In the genomic region with DNA sequence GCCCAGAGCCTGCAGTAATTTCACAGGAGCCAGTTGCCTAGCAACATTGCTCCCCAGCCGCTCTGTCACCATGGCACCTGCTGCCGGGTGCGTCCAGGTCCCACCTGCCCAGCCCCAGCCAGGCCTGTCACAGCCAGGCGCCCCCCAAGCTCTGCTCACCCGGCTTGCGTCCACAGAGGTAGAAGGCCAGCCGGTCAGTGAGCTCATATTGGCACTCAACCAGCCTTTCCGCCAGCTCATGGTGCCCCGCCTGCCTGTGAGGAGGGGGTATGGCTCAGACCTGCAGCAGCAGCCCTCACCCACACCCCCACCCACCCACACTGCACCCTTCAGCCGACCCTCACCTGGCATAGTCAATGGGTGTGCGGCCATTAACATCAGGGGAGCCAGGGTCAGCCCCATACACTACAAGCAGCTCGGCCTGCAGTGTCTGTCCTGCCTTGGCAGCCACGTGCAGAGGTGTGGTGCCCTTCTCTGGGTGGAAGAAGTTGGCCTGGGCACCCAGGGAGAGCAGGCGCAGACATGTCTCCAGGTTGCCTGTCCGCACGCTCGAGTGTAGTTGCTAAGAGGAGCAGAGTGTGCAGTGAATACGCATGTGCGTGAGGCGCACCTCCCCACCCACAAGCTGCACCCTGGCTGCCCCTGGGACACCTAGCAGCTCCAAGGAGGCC, we compare ENCODE assay signal across 16 cellular contexts. TPM values are rescaled to one million over a fixed set of nuclear protein-coding genes. Genes with fewer than 3 reads are reported as not detected.
DNase-seq lines count a peak whose midpoint lies in the region; ATAC-seq, FAIRE-seq and TF ChIP-seq lines count a peak whose summit lies in the region.
"Had no signal": no experiment of that assay in that cellular context is flagged by ENCODE, and none has a peak within 500 bp of the region (broad histone marks: within the 10 kb centered on the region; RNA-seq: fewer than 3 reads in every experiment).

No MANE protein-coding gene starts in this region.

- no peak for ATAC-seq in GM21576 (IDR thresholded peaks at IDR 0.05; ENCODE audit: unreplicated experiment)
- ATAC-seq: stimulated activated naive CD8-positive, alpha-beta T cell treated with anti-CD3 and anti-CD28 coated beads, Interleukin-15, amount 100 ng/mL, for 72 hours had no signal

- H3K36me3 ChIP-seq in HEK293 (ENCODE audit: control insufficient read depth in 2 of 2, insufficient read depth in 1 of 2, low read length in 2 of 2) (peaks cover 11 to 83% of the 10 kb centered on the region in 2 experiments; a peak in 2 of 3 replicates), kidney (ENCODE audit: control insufficient read depth in 1 of 2, insufficient read depth in 2 of 2, low read length in 2 of 2) (peaks cover 8 to 15% of the 10 kb centered on the region in 2 donors)

- CTCF ChIA-PET in HEK293 (lab: Yijun Ruan, JAX) = interaction anchor here (0.6 to 5.9 kb wide), 13 partner anchors 11 to 1307 kb away, joined by 3 to 74 read pairs (median 5); a partner anchor contains a TSS

- TF ChIP-seq CTCF in HEK293 (tag by site-specific recombination; IDR thresholded peaks at IDR 0.05) = no peak
- no peak for TF ChIP-seq CTCF in kidney (IDR thresholded peaks at IDR 0.05; ENCODE audit: borderline replicate concordance, extremely low read depth, insufficient read depth)

- H3K4me1 ChIP-seq in HEK293 (ENCODE audit: control insufficient read depth, insufficient read depth, low read length) = no peaks in the 10 kb centered on the region
- H3K4me1 ChIP-seq in kidney (ENCODE audit: control insufficient read depth in 1 of 2, insufficient read depth in 1 of 2, low read depth in 1 of 2, low read length in 2 of 2) = peaks cover 5 to 14% of the 10 kb centered on the region in 2 donors
- H3K4me1 ChIP-seq: parathyroid adenoma had no signal

- H3K4me3 ChIP-seq in HEK293 (ENCODE audit: low read depth, low read length) (no peak overlapping the region), kidney (ENCODE audit: low read length in 2 of 2) (no peak overlapping the region)

- H3K27ac ChIP-seq in HEK293 (ENCODE audit: extremely low read depth, low read depth, low read length) = no peak overlapping the region
- no peak overlapping the region for H3K27ac ChIP-seq in kidney (ENCODE audit: low read depth in 2 of 2, low read length in 2 of 2)
- H3K27ac ChIP-seq: parathyroid adenoma had no signal

- no peak overlapping the region for H3K9ac ChIP-seq in kidney (ENCODE audit: low read length in 2 of 2)
- H3K9ac ChIP-seq: parathyroid adenoma had no signal

- intact Hi-C loops in kidney (cut with DNase I) = no loop called here

- DNase-seq in NCI-H2171 (lab: John Stamatoyannopoulos, UW) (peak; percentile 64), kidney (peak; percentile 73), GM03348 (ENCODE audit: low spot score) (no peak), retina (no peak)
- DNase-seq: activated CD8-positive, alpha-beta memory T cell treated with anti-CD3 and anti-CD28 coated beads, Interleukin-2, amount 50 U/mL, for 48 hours; Calu3; KBM-7; mesenchymal stem cell; NCI-H226; stimulated activated CD4-positive, alpha-beta T cell treated with anti-CD3 and anti-CD28 coated beads, Interleukin-4, amount 100 ng/mL, for 24 hours had no signal

- FAIRE-seq in kidney (lab: Jason Lieb, UNC) = no peak
- FAIRE-seq: RCC 7860, TTC549 had no signal

- H3K9me3 ChIP-seq in HEK293 (ENCODE audit: control insufficient read depth, insufficient read depth, low read depth, low read length) = no peaks in the 10 kb centered on the region
- no peaks in the 10 kb centered on the region for H3K9me3 ChIP-seq in kidney (ENCODE audit: control insufficient read depth in 1 of 2, low read length in 2 of 2)

- POLR2A ChIA-PET in HEK293 (lab: Yijun Ruan, JAX) = interaction anchor here (0.6 to 2.0 kb wide), 4 partner anchors 10 to 223 kb away, joined by 3 to 14 read pairs (median 6); no protein-coding TSS in a partner anchor

TF ChIP-seq in HEK293, 187 proteins besides CTCF, POLR2A, EP300 and RAD21:
- TF ChIP-seq ZNF157 (tag by site-specific recombination; IDR thresholded peaks at IDR 0.05) = no peak
- TF ChIP-seq ZNF2 (tag by site-specific recombination; IDR thresholded peaks at IDR 0.05) = no peak
- no peak for TF ChIP-seq ZBTB1 (tag by site-specific recombination; IDR thresholded peaks at IDR 0.05)
- no peak for TF ChIP-seq ZNF140 (tag by site-specific recombination; IDR thresholded peaks at IDR 0.05)
- TF ChIP-seq HOXD13 (CRISPR knock-in tag; IDR thresholded peaks at IDR 0.05; ENCODE audit: borderline replicate concordance) = no peak
- TF ChIP-seq ZNF670 (tag by site-specific recombination; IDR thresholded peaks at IDR 0.05; ENCODE audit: low read depth) = no peak
- 0 out of 2 replicates have a peak, but pooled peaks have one; percentile 15 for TF ChIP-seq GLIS1 (tag by site-specific recombination; IDR thresholded peaks at IDR 0.05)
- TF ChIP-seq, protein P1, sequence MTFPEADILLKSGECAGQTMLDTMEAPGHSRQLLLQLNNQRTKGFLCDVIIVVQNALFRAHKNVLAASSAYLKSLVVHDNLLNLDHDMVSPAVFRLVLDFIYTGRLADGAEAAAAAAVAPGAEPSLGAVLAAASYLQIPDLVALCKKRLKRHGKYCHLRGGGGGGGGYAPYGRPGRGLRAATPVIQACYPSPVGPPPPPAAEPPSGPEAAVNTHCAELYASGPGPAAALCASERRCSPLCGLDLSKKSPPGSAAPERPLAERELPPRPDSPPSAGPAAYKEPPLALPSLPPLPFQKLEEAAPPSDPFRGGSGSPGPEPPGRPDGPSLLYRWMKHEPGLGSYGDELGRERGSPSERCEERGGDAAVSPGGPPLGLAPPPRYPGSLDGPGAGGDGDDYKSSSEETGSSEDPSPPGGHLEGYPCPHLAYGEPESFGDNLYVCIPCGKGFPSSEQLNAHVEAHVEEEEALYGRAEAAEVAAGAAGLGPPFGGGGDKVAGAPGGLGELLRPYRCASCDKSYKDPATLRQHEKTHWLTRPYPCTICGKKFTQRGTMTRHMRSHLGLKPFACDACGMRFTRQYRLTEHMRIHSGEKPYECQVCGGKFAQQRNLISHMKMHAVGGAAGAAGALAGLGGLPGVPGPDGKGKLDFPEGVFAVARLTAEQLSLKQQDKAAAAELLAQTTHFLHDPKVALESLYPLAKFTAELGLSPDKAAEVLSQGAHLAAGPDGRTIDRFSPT (tag by site-specific recombination; IDR thresholded peaks at IDR 0.05) = 0 out of 2 replicates have a peak, but pooled peaks have one; percentile 13
- 0 out of 2 replicates have a peak, but pooled peaks have one; percentile 30 for TF ChIP-seq MYNN (tag by site-specific recombination; IDR thresholded peaks at IDR 0.05; ENCODE audit: borderline replicate concordance)
TF ChIP-seq in HEK293: peak in this region for 3.

RNA-seq across cellular contexts. Expression of a gene that starts 7.7 kb away (rescaled TPM):
- total RNA-seq in kidney = 41.9 TPM
- polyA plus RNA-seq in kidney (ENCODE audit: insufficient read depth, low read depth, low replicate concordance) = 21.4 TPM

RNA-seq across cellular contexts. Expression of a gene that starts 11.2 kb away (rescaled TPM):
- 3.3 TPM for total RNA-seq in kidney
- polyA plus RNA-seq in kidney (ENCODE audit: insufficient read depth, low read depth, low replicate concordance) = 2.8 TPM

RNA-seq across cellular contexts. Expression of a gene that starts 13.2 kb away (rescaled TPM):
- 51.6 TPM for total RNA-seq in kidney
- 75.5 TPM for polyA plus RNA-seq in kidney (ENCODE audit: insufficient read depth, low read depth, low replicate concordance)

RNA-seq across cellular contexts. Expression of a gene that starts 14.9 kb away (rescaled TPM):
- total RNA-seq in kidney = 9.8 TPM
- 8.9 TPM for polyA plus RNA-seq in kidney (ENCODE audit: insufficient read depth, low read depth, low replicate concordance)

RNA-seq across cellular contexts. Expression of a gene that starts 41.0 kb away (rescaled TPM):
- total RNA-seq in kidney = 5.9 TPM
- 2.1 TPM for polyA plus RNA-seq in kidney (ENCODE audit: insufficient read depth, low read depth, low replicate concordance)

Comparison
In these comparisons a context has a peak if more than half of its experiments do, and no peak if none do; other contexts are left out.
1. DNase-seq: peak in NCI-H2171 (single experiment) and kidney (single experiment); none in GM03348 (single experiment) and retina (single experiment).